Comparison of ENCODE assay signal across 8 cellular contexts in the genomic region with DNA sequence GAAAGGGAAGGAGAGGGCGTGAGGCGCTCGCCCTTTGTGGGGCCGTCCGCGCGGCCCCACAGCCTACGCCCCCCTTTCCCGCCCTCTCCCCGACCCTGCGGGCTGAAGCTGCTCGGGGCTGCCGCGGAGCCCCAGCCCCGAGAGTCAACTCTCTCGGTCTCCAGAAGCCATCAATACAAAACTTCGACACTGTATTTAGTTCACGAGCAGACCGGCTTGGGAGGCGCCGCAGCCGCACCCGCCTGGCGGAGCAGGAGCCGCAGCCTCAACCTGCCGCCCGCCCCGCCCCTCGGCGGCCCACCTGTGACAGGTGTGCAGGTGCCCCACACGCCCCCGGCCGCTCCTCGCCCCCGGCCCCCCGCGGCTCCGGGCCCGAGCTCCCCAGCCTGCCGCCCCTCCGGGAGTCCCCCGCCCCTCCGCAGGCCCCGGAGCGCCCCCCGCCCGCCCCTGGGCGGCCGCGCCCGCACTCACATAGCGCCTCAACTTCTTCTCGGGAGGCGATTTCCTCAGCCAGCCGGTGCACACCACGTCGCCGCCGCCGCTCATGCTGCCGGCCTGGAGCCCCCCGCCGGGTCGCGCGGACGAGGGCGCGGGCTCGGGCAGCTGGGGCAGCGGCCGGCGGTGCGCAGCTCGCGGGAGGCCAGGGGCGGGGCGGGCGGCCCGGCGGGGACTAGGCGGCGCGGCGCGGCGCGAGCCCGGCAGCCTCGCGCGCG. TPM values are rescaled to one million over a fixed set of nuclear protein-coding genes. Genes with fewer than 3 reads are reported as not detected.
DNase-seq lines count a peak whose midpoint lies in the region; ATAC-seq and TF ChIP-seq lines count a peak whose summit lies in the region.

TSS of gene GAB2 (minus strand) at position 646 of the 713 bp plus-strand sequence. CDS start at position 546, 100 bp downstream.

- H3K36me3 ChIP-seq in SK-N-MC (ENCODE audit: insufficient read depth, low read length), result no peaks in the 10 kb centered on the region
- no peaks in the 10 kb centered on the region for H3K36me3 ChIP-seq in thyroid gland

- in situ Hi-C loops in ACHN (cut with HindIII; ENCODE audit: low pct_ligation_motif_present, low pct_unique_long_range_greater_than_20kb, low sequenced_read_pairs), result no loop called here

- peaks cover 24 to 27% of the 10 kb centered on the region in 2 donors for H3K4me1 ChIP-seq in thyroid gland

- H3K9me3 ChIP-seq in SK-N-MC (ENCODE audit: low read depth, low read length) (no peaks in the 10 kb centered on the region), thyroid gland (no peaks in the 10 kb centered on the region)

- TF ChIP-seq POLR2A in thyroid gland (IDR thresholded peaks at IDR 0.05), result no peak

- peak within 1 kb of the TSS; percentile 86 for H3K4me3 ChIP-seq in SK-N-MC
- H3K4me3 ChIP-seq in thyroid gland (replicated peaks in 1 of 3), result peak within 1 kb of the TSS; percentile 13 to 87 (median 68)

- peak within 1 kb of the TSS; percentile 66 for H3K9ac ChIP-seq in SK-N-MC (ENCODE audit: insufficient read length)

- DNase-seq in SK-N-MC (ENCODE audit: low read depth, low spot score) (no peak), dermis blood vessel endothelial cell (no peak), lung microvascular endothelial cell (ENCODE audit: low read depth in 2 of 2) (no peak), thyroid gland (peak; percentile 42 to 46), ACHN (no peak)

- TF ChIP-seq CTCF in thyroid gland (IDR thresholded peaks at IDR 0.05), result peak in 1 of 6 experiments; percentile 0

- H3K27ac ChIP-seq in SK-N-MC (no peak within 1 kb of the TSS), thyroid gland (peak within 1 kb of the TSS; percentile 76 to 97 (median 90))

- ATAC-seq in GM18868 (IDR thresholded peaks at IDR 0.05; ENCODE audit: unreplicated experiment) (peak; percentile 18), HG02938 (IDR thresholded peaks at IDR 0.05; ENCODE audit: unreplicated experiment) (peak; percentile 10), HG03520 (IDR thresholded peaks at IDR 0.05; ENCODE audit: unreplicated experiment) (no peak)

- WGBS in thyroid gland, 2 donors, result 0 to 1% methylated on average over 4 to 14 of the region's 93 CpGs

- no peaks in the 10 kb centered on the region for H3K27me3 ChIP-seq in thyroid gland

- intact Hi-C loops in thyroid gland (cut with DNase I), result loop anchor here (10.0 kb wide), 3 partner anchors 73 to 193 kb away; no protein-coding TSS in a partner anchor

RNA-seq across cellular contexts. Expression of gene GAB2, which starts in this region (rescaled TPM):
- total RNA-seq in dermis blood vessel endothelial cell (19.4 and 23.5 TPM in 2 replicates), lung microvascular endothelial cell (14.2 and 21.2 TPM in 2 replicates), thyroid gland (10 to 100 TPM in 2 of 4 donors, 1 to 10 TPM in 2; 8.1 to 18.1 (median 13.4) TPM)

Comparison
In these comparisons a context has a peak if more than half of its experiments do, and no peak if none do; other contexts are left out.
1. DNase-seq: peak in thyroid gland (2 of 2); none in SK-N-MC (single experiment), dermis blood vessel endothelial cell (single experiment), lung microvascular endothelial cell (0 of 2) and ACHN (single experiment).